Comparison of ENCODE assay signal across 8 cellular contexts in the genomic region with DNA sequence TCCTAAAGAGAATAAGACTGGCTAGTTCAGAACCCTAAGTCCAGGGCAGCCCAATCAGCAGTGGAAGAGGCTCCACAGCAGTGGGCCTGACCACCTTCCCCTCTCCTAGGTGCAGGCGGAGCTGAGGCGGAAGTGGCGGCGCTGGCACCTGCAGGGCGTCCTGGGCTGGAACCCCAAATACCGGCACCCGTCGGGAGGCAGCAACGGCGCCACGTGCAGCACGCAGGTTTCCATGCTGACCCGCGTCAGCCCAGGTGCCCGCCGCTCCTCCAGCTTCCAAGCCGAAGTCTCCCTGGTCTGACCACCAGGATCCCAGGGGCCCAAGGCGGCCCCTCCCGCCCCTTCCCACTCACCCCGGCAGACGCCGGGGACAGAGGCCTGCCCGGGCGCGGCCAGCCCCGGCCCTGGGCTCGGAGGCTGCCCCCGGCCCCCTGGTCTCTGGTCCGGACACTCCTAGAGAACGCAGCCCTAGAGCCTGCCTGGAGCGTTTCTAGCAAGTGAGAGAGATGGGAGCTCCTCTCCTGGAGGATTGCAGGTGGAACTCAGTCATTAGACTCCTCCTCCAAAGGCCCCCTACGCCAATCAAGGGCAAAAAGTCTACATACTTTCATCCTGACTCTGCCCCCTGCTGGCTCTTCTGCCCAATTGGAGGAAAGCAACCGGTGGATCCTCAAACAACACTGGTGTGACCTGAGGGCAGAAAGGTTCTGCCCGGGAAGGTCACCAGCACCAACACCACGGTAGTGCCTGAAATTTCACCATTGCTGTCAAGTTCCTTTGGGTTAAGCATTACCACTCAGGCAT. TPM values are rescaled to one million over a fixed set of nuclear protein-coding genes. Genes with fewer than 3 reads are reported as not detected.
DNase-seq lines count a peak whose midpoint lies in the region; ATAC-seq and TF ChIP-seq lines count a peak whose summit lies in the region.

No MANE protein-coding gene starts in this region.

- H2AFZ ChIP-seq in Karpas-422 (ENCODE audit: low read length), result no peak overlapping the region

- H3K4me3 ChIP-seq in Karpas-422 (ENCODE audit: low read length) (no peak overlapping the region), cardiac muscle cell (no peak overlapping the region)

- no peaks in the 10 kb centered on the region for H3K79me2 ChIP-seq in Karpas-422 (ENCODE audit: low read length)

- no peak overlapping the region for H3K4me3 Mint-ChIP-seq in activated CD4-positive, alpha-beta memory T cell treated with anti-CD3 and anti-CD28 coated beads, Interleukin-2, amount 10 ng/mL, durations not matched to agents 7 days and 5 days

- H3K36me3 Mint-ChIP-seq in activated CD4-positive, alpha-beta memory T cell treated with anti-CD3 and anti-CD28 coated beads, Interleukin-2, amount 10 ng/mL, durations not matched to agents 7 days and 5 days (ENCODE audit: low read depth), result no peaks in the 10 kb centered on the region

- H3K27me3 Mint-ChIP-seq in activated CD4-positive, alpha-beta memory T cell treated with anti-CD3 and anti-CD28 coated beads, Interleukin-2, amount 10 ng/mL, durations not matched to agents 7 days and 5 days, result no peaks in the 10 kb centered on the region

- H3K27ac ChIP-seq in Karpas-422 (ENCODE audit: low read length), result no peak overlapping the region
- no peak overlapping the region for H3K27ac ChIP-seq in cardiac muscle cell

- H3K27ac Mint-ChIP-seq in activated CD4-positive, alpha-beta memory T cell treated with anti-CD3 and anti-CD28 coated beads, Interleukin-2, amount 10 ng/mL, durations not matched to agents 7 days and 5 days, result no peak overlapping the region

- H3K9me2 ChIP-seq in Karpas-422 (replicated peaks; ENCODE audit: insufficient read depth, low read length), result no peaks in the 10 kb centered on the region

- DNase-seq in ELR (ENCODE audit: low read depth) (peak; percentile 46), Karpas-422 (peak; percentile 88), cardiac muscle cell (ENCODE audit: low read depth in 1 of 2, low spot score in 1 of 2) (peak; percentile 34 to 73), NCI-H345 treated with DMSO at 0.1 percent for 48 hours (lab: John Stamatoyannopoulos, UW; ENCODE audit: unreplicated experiment) (no peak)
- peak; percentile 56 for DNase-seq in activated CD4-positive, alpha-beta memory T cell treated with anti-CD3 and anti-CD28 coated beads, Interleukin-2, amount 10 ng/mL, durations not matched to agents 7 days and 5 days
- peak; percentile 42 for DNase-seq in stimulated activated CD4-positive, alpha-beta T cell treated with anti-CD3 and anti-CD28 coated beads, Interleukin-4, amount 100 ng/mL, for 1 hour

- H3K4me1 Mint-ChIP-seq in activated CD4-positive, alpha-beta memory T cell treated with anti-CD3 and anti-CD28 coated beads, Interleukin-2, amount 10 ng/mL, durations not matched to agents 7 days and 5 days, result peaks cover 18% of the 10 kb centered on the region

- no peak overlapping the region for H3K4me2 ChIP-seq in Karpas-422 (ENCODE audit: low read depth, low read length, poor library complexity, severe bottlenecking)

- no peaks in the 10 kb centered on the region for H3K9me3 Mint-ChIP-seq in activated CD4-positive, alpha-beta memory T cell treated with anti-CD3 and anti-CD28 coated beads, Interleukin-2, amount 10 ng/mL, durations not matched to agents 7 days and 5 days

- no peak overlapping the region for H3K9ac ChIP-seq in Karpas-422 (ENCODE audit: low read length)

- H3K9me3 ChIP-seq in Karpas-422 (ENCODE audit: low read length) (no peaks in the 10 kb centered on the region), cardiac muscle cell (ENCODE audit: low read depth) (no peaks in the 10 kb centered on the region)

- H3K4me1 ChIP-seq in Karpas-422 (ENCODE audit: low read length) (no peaks in the 10 kb centered on the region), cardiac muscle cell (ENCODE audit: low read depth) (peaks cover 4% of the 10 kb centered on the region)

- H4K20me1 ChIP-seq in Karpas-422 (ENCODE audit: insufficient read depth, low read depth, low read length), result peaks cover 4% of the 10 kb centered on the region; the same call in 1 of the 2 replicates

- peak; percentile 57 for TF ChIP-seq CTCF in cardiac muscle cell (IDR thresholded peaks at IDR 0.05; ENCODE audit: low read depth, low read length)

- CTCF ChIA-PET in activated CD4-positive, alpha-beta memory T cell treated with anti-CD3 and anti-CD28 coated beads, Interleukin-2, amount 10 ng/mL, durations not matched to agents 7 days and 5 days (lab: Charles Lee), result interaction anchor here (0.6 to 6.5 kb wide), 10 partner anchors 9 to 1154 kb away, joined by 3 to 75 read pairs (median 6); a partner anchor contains a TSS

- POLR2A ChIA-PET in activated CD4-positive, alpha-beta memory T cell treated with anti-CD3 and anti-CD28 coated beads, Interleukin-2, amount 10 ng/mL, durations not matched to agents 7 days and 5 days (lab: Charles Lee), result interaction anchor here (0.8 to 2.5 kb wide), 5 partner anchors 11 to 64 kb away, joined by 3 to 8 read pairs (median 4); a partner anchor contains a TSS

- ATAC-seq in HG02938 (IDR thresholded peaks at IDR 0.05; ENCODE audit: unreplicated experiment) (no peak), HG03095 (IDR thresholded peaks at IDR 0.05; ENCODE audit: unreplicated experiment) (no peak)

- H3K27me3 ChIP-seq in Karpas-422 (ENCODE audit: low read length), result no peaks in the 10 kb centered on the region
- no peaks in the 10 kb centered on the region for H3K27me3 ChIP-seq in cardiac muscle cell

- H3K36me3 ChIP-seq in Karpas-422 (ENCODE audit: insufficient read depth, low read length) (no peaks in the 10 kb centered on the region), cardiac muscle cell (no peaks in the 10 kb centered on the region)

RNA-seq across cellular contexts. Expression of a gene that starts 33.7 kb away (rescaled TPM):
- total RNA-seq in Karpas-422 (2014; rRNA removed; shearing (Covaris generic); ENCODE audit: low replicate concordance), result 0.41 and 2.5 TPM in 2 replicates
- 1 to 10 TPM; 7.5 to 9.6 TPM for total RNA-seq in activated CD4-positive, alpha-beta memory T cell treated with anti-CD3 and anti-CD28 coated beads, Interleukin-2, amount 10 ng/mL, durations not matched to agents 7 days and 5 days
- total RNA-seq in cardiac muscle cell, result 0.35 and 1.6 TPM in 2 replicates
- 0.60 and 0.86 TPM in 2 replicates for polyA plus RNA-seq in cardiac muscle cell

RNA-seq across cellular contexts. Expression of a gene that starts 45.6 kb away (rescaled TPM):
- total RNA-seq in Karpas-422 (2014; rRNA removed; shearing (Covaris generic); ENCODE audit: low replicate concordance), result 36.4 and 49.8 TPM in 2 replicates
- total RNA-seq in activated CD4-positive, alpha-beta memory T cell treated with anti-CD3 and anti-CD28 coated beads, Interleukin-2, amount 10 ng/mL, durations not matched to agents 7 days and 5 days, result 10 to 100 TPM; 58.8 to 62.0 TPM
- total RNA-seq in cardiac muscle cell, result 30.9 and 41.6 TPM in 2 replicates
- polyA plus RNA-seq in cardiac muscle cell, result 31.6 and 43.6 TPM in 2 replicates

RNA-seq across cellular contexts. Expression of a gene that starts 54.5 kb away (rescaled TPM):
- total RNA-seq in Karpas-422 (2014; rRNA removed; shearing (Covaris generic); ENCODE audit: low replicate concordance), result 57.5 and 105 TPM in 2 replicates
- total RNA-seq in activated CD4-positive, alpha-beta memory T cell treated with anti-CD3 and anti-CD28 coated beads, Interleukin-2, amount 10 ng/mL, durations not matched to agents 7 days and 5 days, result 10 to 100 TPM; 64.4 to 65.1 TPM
- total RNA-seq in cardiac muscle cell, result 8.9 and 9.7 TPM in 2 replicates
- 33.2 and 49.7 TPM in 2 replicates for polyA plus RNA-seq in cardiac muscle cell
